ENCODE assay signal across 8 cellular contexts in genomic region chr13:49247722-49248432, GRCh38. TPM values are rescaled to one million over a fixed set of nuclear protein-coding genes. Genes with fewer than 3 reads are reported as not detected.
DNase-seq lines count a peak whose midpoint lies in the region; ATAC-seq, FAIRE-seq and TF ChIP-seq lines count a peak whose summit lies in the region.

TSS of gene CDADC1 (plus strand) at chr13:49247925. CDS start at chr13:49248038, 113 bp downstream.

- H3K79me2 ChIP-seq in keratinocyte (ENCODE audit: control insufficient read depth, insufficient read depth, low read length): peaks cover 10% of the 10 kb centered on the region

- H3K4me3 ChIP-seq in keratinocyte (ENCODE audit: control insufficient read depth in 2 of 3, extremely low read depth in 1 of 3, insufficient read depth in 2 of 3, low read depth in 1 of 3, low read length in 3 of 3): peak within 1 kb of the TSS; percentile 72 to 95 (median 76)

- peaks cover 0 to 2% of the 10 kb centered on the region in 2 experiments for H3K36me3 ChIP-seq in keratinocyte (ENCODE audit: control insufficient read depth in 2 of 2, extremely low read depth in 1 of 2, insufficient read depth in 2 of 2, low read length in 2 of 2)

- no peaks in the 10 kb centered on the region for H3K9me1 ChIP-seq in keratinocyte (ENCODE audit: control insufficient read depth, extremely low read depth, insufficient read depth, low read length)

- H3K27ac ChIP-seq in keratinocyte (ENCODE audit: control insufficient read depth, insufficient read depth, low read length): peak within 1 kb of the TSS; percentile 90

- H3K4me1 ChIP-seq in keratinocyte (ENCODE audit: control insufficient read depth, extremely low read depth, insufficient read depth, low read length): peaks cover 3% of the 10 kb centered on the region

- peak in 2 of 3 experiments; percentile 3 to 9 for TF ChIP-seq CTCF in keratinocyte (optimal IDR thresholded peaks at IDR 0.05 in 1 of 3, IDR thresholded peaks at IDR 0.05 in 1 of 3, conservative IDR thresholded peaks at IDR 0.05 in 1 of 3; ENCODE audit: extremely low read depth in 1 of 3, insufficient read depth in 2 of 3, low read length in 3 of 3)

- H3K27me3 ChIP-seq in keratinocyte (ENCODE audit: control insufficient read depth, extremely low read depth, insufficient read depth, low read length): peaks cover 3% of the 10 kb centered on the region

- FAIRE-seq in keratinocyte (lab: Jason Lieb, UNC): peak; percentile 81

- H4K20me1 ChIP-seq in keratinocyte (ENCODE audit: control insufficient read depth, extremely low read depth, insufficient read depth, low read length): no peaks in the 10 kb centered on the region

- ATAC-seq in GM18909 (IDR thresholded peaks at IDR 0.05; ENCODE audit: poor library complexity, unreplicated experiment) (peak; percentile 97), HG03196 (IDR thresholded peaks at IDR 0.05; ENCODE audit: unreplicated experiment) (peak; percentile 93)

- H3K4me2 ChIP-seq in keratinocyte (ENCODE audit: control insufficient read depth, extremely low read depth, insufficient read depth, low read depth, low read length): peak within 1 kb of the TSS; percentile 97

- peak within 1 kb of the TSS; percentile 100 for H2AFZ ChIP-seq in keratinocyte (ENCODE audit: control insufficient read depth, low read length)

- DNase-seq in AG08396 (ENCODE audit: low spot score): peak; percentile 96
- peak; percentile 91 for DNase-seq in NCI-H460 (ENCODE audit: extremely low read depth, low read depth)
- peak; percentile 94 for DNase-seq in activated CD4-positive, CD25-positive, alpha-beta regulatory T cell treated with anti-CD3 and anti-CD28 coated beads, Interleukin-2, amount 50 U/mL, for 72 hours
- peak; percentile 94 for DNase-seq in cerebellum (ENCODE audit: low spot score)
- peak; percentile 52 for DNase-seq in keratinocyte (ENCODE audit: low read depth, low spot score)
- DNase-seq in stimulated activated CD4-positive, alpha-beta T cell treated with anti-CD3 and anti-CD28 coated beads, Interleukin-15, amount 100 ng/mL, for 1 hour (ENCODE audit: low read depth in 1 of 2, low spot score in 1 of 2): peak; percentile 68 to 75

- no peaks in the 10 kb centered on the region for H3K9me3 ChIP-seq in keratinocyte (ENCODE audit: control insufficient read depth, low read depth, low read length)

- peak within 1 kb of the TSS; percentile 97 for H3K9ac ChIP-seq in keratinocyte (ENCODE audit: control insufficient read depth, extremely low read depth, insufficient read depth, low read length)

- dilution Hi-C loops in keratinocyte (cut with MboI; ENCODE audit: extremely low pct_ligation_motif_present, low sequenced_read_pairs): no loop called here

RNA-seq across cellular contexts. Expression of gene CDADC1, which starts in this region (rescaled TPM):
- 6.9 and 9.4 TPM in 2 replicates for total RNA-seq in NCI-H460 (2014; rRNA removed; shearing (Covaris generic))
- 0.93 and 1.1 TPM in 2 replicates for polyA plus RNA-seq in NCI-H460 (2014; cell fraction: nucleus; rRNA removed)
- 8.2 TPM for total RNA-seq in cerebellum
- polyA plus RNA-seq in keratinocyte: 2.3 to 3.8 TPM (median 2.4 TPM) in 3 replicates
- polyA plus RNA-seq in keratinocyte (2011; ENCODE audit: low read depth): 13.1 TPM
- 2.7 and 3.2 TPM in 2 replicates for polyA plus RNA-seq in keratinocyte (2011; cell fraction: cytosol; rRNA removed)
- polyA plus RNA-seq in keratinocyte (2011; cell fraction: nucleus; rRNA removed): 3.2 and 4.7 TPM in 2 replicates
- polyA plus RNA-seq in keratinocyte (2012; ENCODE audit: low replicate concordance): 3.5 and 6.7 TPM in 2 replicates
- 1.3 to 1.8 TPM (median 1.4 TPM) in 3 replicates for polyA minus RNA-seq in keratinocyte
- polyA minus RNA-seq in keratinocyte (2011; cell fraction: cytosol; rRNA and poly(A)+ RNA removed): 7.3 TPM
- polyA minus RNA-seq in keratinocyte (2011; cell fraction: nucleus; rRNA and poly(A)+ RNA removed): 1.4 and 1.9 TPM in 2 replicates

Comparison
In these comparisons a context has a peak if more than half of its experiments do, and no peak if none do; other contexts are left out.
1. Peak in every context shown above with its lines: DNase-seq, ATAC-seq, H3K4me3 ChIP-seq and H3K27ac ChIP-seq.